ENCODE assay signal across 1 cellular context in genomic region chr5:141677415-141677814, GRCh38.
TF ChIP-seq lines count a peak whose summit lies in the region.

No MANE protein-coding gene starts in this region.

TF ChIP-seq in HepG2, 621 proteins besides CTCF, POLR2A, EP300 and RAD21:
- no peak for TF ChIP-seq ZIK1 (CRISPR knock-in tag; IDR thresholded peaks at IDR 0.05; ENCODE audit: borderline replicate concordance, low read depth)
- TF ChIP-seq POGK (CRISPR knock-in tag; conservative IDR thresholded peaks at IDR 0.05) = no peak
- TF ChIP-seq ZSCAN21 (CRISPR knock-in tag; IDR thresholded peaks at IDR 0.05; ENCODE audit: borderline replicate concordance) = no peak
- no peak for TF ChIP-seq AGO2 (optimal IDR thresholded peaks at IDR 0.05; ENCODE audit: low read depth, low read length)
- no peak for TF ChIP-seq SALL2 (CRISPR knock-in tag; IDR thresholded peaks at IDR 0.05)
- TF ChIP-seq JUNB (CRISPR knock-in tag; IDR thresholded peaks at IDR 0.05; ENCODE audit: borderline replicate concordance) = no peak
- no peak for TF ChIP-seq ARID3A (IDR thresholded peaks at IDR 0.05; ENCODE audit: low read depth, low read length)
- TF ChIP-seq PCBP1 (IDR thresholded peaks at IDR 0.05; ENCODE audit: borderline replicate concordance, low read depth, low read length) = no peak
- TF ChIP-seq HBP1 (CRISPR knock-in tag; IDR thresholded peaks at IDR 0.05; ENCODE audit: low read depth) = no peak
- no peak for TF ChIP-seq JUND (CRISPR knock-in tag; IDR thresholded peaks at IDR 0.05)
- TF ChIP-seq GMEB1 (CRISPR knock-in tag; IDR thresholded peaks at IDR 0.05; ENCODE audit: borderline replicate concordance) = no peak
- no peak for TF ChIP-seq ZNF20 (CRISPR knock-in tag; IDR thresholded peaks at IDR 0.05)
- TF ChIP-seq ZNF607 (CRISPR knock-in tag; IDR thresholded peaks at IDR 0.05; ENCODE audit: borderline replicate concordance) = no peak
- no peak for TF ChIP-seq ZBTB42 (CRISPR knock-in tag; IDR thresholded peaks at IDR 0.05)
- TF ChIP-seq ATF7-NPFF (CRISPR knock-in tag; IDR thresholded peaks at IDR 0.05; ENCODE audit: low read depth) = no peak
- no peak for TF ChIP-seq SALL1 (CRISPR knock-in tag; IDR thresholded peaks at IDR 0.05)
- TF ChIP-seq ZZZ3 (CRISPR knock-in tag; IDR thresholded peaks at IDR 0.05; ENCODE audit: borderline replicate concordance) = no peak
- no peak for TF ChIP-seq KLF13 (CRISPR knock-in tag; IDR thresholded peaks at IDR 0.05)
- TF ChIP-seq ZFP36L1 (CRISPR knock-in tag; IDR thresholded peaks at IDR 0.05) = no peak
